Comparison of ENCODE assay signal across 8 cellular contexts in the genomic region with DNA sequence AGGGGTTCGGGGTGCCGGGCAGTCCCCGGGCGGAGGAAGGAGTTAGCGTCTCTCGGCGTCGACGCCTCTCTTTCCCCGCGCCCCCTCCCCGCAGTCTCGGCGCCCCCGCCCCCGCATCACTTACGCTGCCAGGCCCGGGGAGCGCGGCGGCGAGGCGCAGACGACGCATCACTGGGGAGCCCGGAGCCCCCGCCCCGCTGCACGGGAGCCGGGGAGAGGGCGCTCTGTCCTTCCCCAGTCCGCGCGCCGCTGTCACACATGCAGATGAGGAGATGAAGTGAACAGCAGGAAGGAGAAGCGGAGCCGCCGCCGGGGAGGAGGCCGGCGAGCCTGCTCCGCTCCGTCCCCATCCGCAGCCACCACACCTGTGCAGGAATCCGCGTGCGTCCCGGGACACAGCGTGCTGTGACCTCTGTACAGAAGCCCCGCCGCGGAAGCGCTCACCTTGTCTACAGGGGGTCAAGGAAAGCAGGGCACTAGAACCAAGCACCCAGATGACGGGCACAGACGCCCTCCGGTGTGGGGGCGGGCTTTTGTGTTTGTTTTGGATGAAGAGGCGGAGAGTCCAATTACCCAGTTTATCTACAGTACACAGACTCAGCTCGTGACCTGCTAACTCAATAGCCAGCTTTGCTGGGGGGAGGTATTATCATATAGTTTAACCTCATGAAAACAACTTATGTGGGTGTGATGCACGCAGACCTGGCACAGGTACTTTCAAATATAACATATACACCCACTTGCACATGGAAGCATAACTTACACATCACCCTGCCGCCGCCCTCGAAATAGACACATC. TPM values are rescaled to one million over a fixed set of nuclear protein-coding genes. Genes with fewer than 3 reads are reported as not detected.
DNase-seq lines count a peak whose midpoint lies in the region; ATAC-seq and TF ChIP-seq lines count a peak whose summit lies in the region.

No MANE protein-coding gene starts in this region.

- H3K4me1 Mint-ChIP-seq in endodermal cell: peaks cover 19% of the 10 kb centered on the region
- H3K4me1 Mint-ChIP-seq in natural killer cell treated with Interleukin-12 subunit alpha and Interleukin-12 subunit beta and Interleukin-15 and Interleukin-18, amount 100 ng/mL, for 72 hours (ENCODE audit: low read depth in 2 of 2): peaks cover 12 to 22% of the 10 kb centered on the region in 2 donors

- H3K27me3 ChIP-seq in endodermal cell (ENCODE audit: control insufficient read depth, insufficient read depth, low read length, poor library complexity, severe bottlenecking) (peaks cover 37% of the 10 kb centered on the region), tibial nerve (peaks cover 0 to 58% of the 10 kb centered on the region in 2 donors), PC-9 (ENCODE audit: insufficient read depth, low read depth) (peaks cover 13% of the 10 kb centered on the region)

- TF ChIP-seq CTCF in endodermal cell (conservative IDR thresholded peaks at IDR 0.05) (no peak), tibial nerve (IDR thresholded peaks at IDR 0.05) (no peak), PC-9 (conservative IDR thresholded peaks at IDR 0.05) (no peak)

- no peak overlapping the region for H3K9ac ChIP-seq in endodermal cell (ENCODE audit: extremely low read depth, low read length, poor library complexity, severe bottlenecking)

- no peaks in the 10 kb centered on the region for H3K36me3 ChIP-seq in endodermal cell (ENCODE audit: control insufficient read depth, insufficient read depth, low read length)
- H3K36me3 ChIP-seq in tibial nerve: no peaks in the 10 kb centered on the region
- H3K36me3 ChIP-seq in PC-9 (ENCODE audit: low read depth): no peaks in the 10 kb centered on the region

- peaks cover 72% of the 10 kb centered on the region for H3K27me3 Mint-ChIP-seq in endodermal cell (ENCODE audit: insufficient read depth)
- peaks cover 25 to 39% of the 10 kb centered on the region in 2 donors for H3K27me3 Mint-ChIP-seq in natural killer cell treated with Interleukin-12 subunit alpha and Interleukin-12 subunit beta and Interleukin-15 and Interleukin-18, amount 100 ng/mL, for 72 hours

- BruUV-seq in PC-9 (replicated peaks; lab: Mats Ljungman, UMichigan): no TSS peak

- H3K4me3 ChIP-seq in endodermal cell (ENCODE audit: low read length) (peak overlapping the region; percentile 76), tibial nerve (peak overlapping the region in 3 of 4 donors; percentile 21 to 48 (median 40)), PC-9 (no peak overlapping the region)

- peak overlapping the region; percentile 56 for H3K4me3 Mint-ChIP-seq in endodermal cell
- H3K4me3 Mint-ChIP-seq in natural killer cell treated with Interleukin-12 subunit alpha and Interleukin-12 subunit beta and Interleukin-15 and Interleukin-18, amount 100 ng/mL, for 72 hours: no peak overlapping the region

- H3K4me2 ChIP-seq in PC-9: no peak overlapping the region

- ATAC-seq in natural killer cell treated with Interleukin-12 subunit alpha and Interleukin-12 subunit beta and Interleukin-15 and Interleukin-18, amount 100 ng/mL, for 72 hours: peak; percentile 37 to 69
- no peak for ATAC-seq in HG03457 (IDR thresholded peaks at IDR 0.05; ENCODE audit: unreplicated experiment)

- H3K36me3 Mint-ChIP-seq in endodermal cell (ENCODE audit: low read depth): no peaks in the 10 kb centered on the region
- H3K36me3 Mint-ChIP-seq in natural killer cell treated with Interleukin-12 subunit alpha and Interleukin-12 subunit beta and Interleukin-15 and Interleukin-18, amount 100 ng/mL, for 72 hours: no peaks in the 10 kb centered on the region

- H3K27ac Mint-ChIP-seq in endodermal cell: no peak overlapping the region
- no peak overlapping the region for H3K27ac Mint-ChIP-seq in natural killer cell treated with Interleukin-12 subunit alpha and Interleukin-12 subunit beta and Interleukin-15 and Interleukin-18, amount 100 ng/mL, for 72 hours

- no peaks in the 10 kb centered on the region for H3K9me2 ChIP-seq in PC-9 (ENCODE audit: insufficient read depth)

- WGBS in endodermal cell (ENCODE audit: insufficient coverage in 1 of 2, insufficient read length in 1 of 2), 2 experiments: 7% methylated on average over 58 of the region's 63 CpGs; no CpG with 5 or more reads in 1 of the 2 experiments
- 12 to 40% methylated on average over 10 to 26 of the region's 63 CpGs for WGBS in tibial nerve, 2 donors

- intact Hi-C loops in PC-9 (cut with micrococcal nuclease; ENCODE audit: unreplicated experiment): no loop called here

- TF ChIP-seq POLR2A in tibial nerve (IDR thresholded peaks at IDR 0.05): no peak

- H2AFZ ChIP-seq in PC-9: no peak overlapping the region

- CTCF ChIA-PET in PC-9 (lab: Charles Lee): interaction anchor here (0.6 kb wide), 1 partner anchor 110 kb away, joined by 3 read pairs; no protein-coding TSS in a partner anchor

- H3K9me3 ChIP-seq in endodermal cell (ENCODE audit: control insufficient read depth, low read length) (no peaks in the 10 kb centered on the region), tibial nerve (no peaks in the 10 kb centered on the region), PC-9 (ENCODE audit: insufficient read depth, low read depth) (no peaks in the 10 kb centered on the region)

- no peak for TF ChIP-seq EP300 in tibial nerve (IDR thresholded peaks at IDR 0.05)

- no peaks in the 10 kb centered on the region for H3K9me3 Mint-ChIP-seq in endodermal cell
- H3K9me3 Mint-ChIP-seq in natural killer cell treated with Interleukin-12 subunit alpha and Interleukin-12 subunit beta and Interleukin-15 and Interleukin-18, amount 100 ng/mL, for 72 hours: no peaks in the 10 kb centered on the region

- no peaks in the 10 kb centered on the region for H4K20me1 ChIP-seq in PC-9 (ENCODE audit: insufficient read depth)

- H3K27ac ChIP-seq in endodermal cell (ENCODE audit: low read depth, low read length) (no peak overlapping the region), tibial nerve (no peak overlapping the region), PC-9 (no peak overlapping the region)

- H3F3A ChIP-seq in PC-9 (ENCODE audit: insufficient read depth, low read depth): no peaks in the 10 kb centered on the region

- H3K4me1 ChIP-seq in endodermal cell (ENCODE audit: control insufficient read depth, insufficient read depth, low read length) (peaks cover 5% of the 10 kb centered on the region), tibial nerve (peaks cover 0 to 16% (median 13%) of the 10 kb centered on the region in 4 donors), PC-9 (replicated peaks; ENCODE audit: insufficient read depth) (peaks cover 8% of the 10 kb centered on the region)

- no peaks in the 10 kb centered on the region for H3K79me2 ChIP-seq in PC-9 (ENCODE audit: low read depth)

- POLR2A ChIA-PET in PC-9 (lab: Charles Lee; ENCODE audit: unreplicated experiment): no interaction called here

- DNase-seq in NCI-H345 (lab: John Stamatoyannopoulos, UW): peak; percentile 50
- DNase-seq in NCI-H345 treated with DMSO at 0.1 percent for 48 hours (lab: John Stamatoyannopoulos, UW; ENCODE audit: unreplicated experiment): no peak
- DNase-seq in activated CD8-positive, alpha-beta memory T cell treated with anti-CD3 and anti-CD28 coated beads for 24 hours: peak; percentile 72
- peak; percentile 87 for DNase-seq in endodermal cell
- peak; percentile 67 for DNase-seq in natural killer cell treated with Interleukin-12 subunit alpha and Interleukin-12 subunit beta and Interleukin-15 and Interleukin-18, amount 100 ng/mL, for 72 hours (ENCODE audit: low spot score)
- DNase-seq in tibial nerve (ENCODE audit: low spot score in 2 of 2): no peak
- no peak for DNase-seq in PC-9

RNA-seq across cellular contexts. Expression of a gene that starts 12.5 kb away (rescaled TPM):
- total RNA-seq in endodermal cell: under 1 TPM; 0.38 to 0.53 TPM
- 14.6 TPM for polyA plus RNA-seq in endodermal cell (2013, experiment 1 of 2)
- 13.5 TPM for polyA plus RNA-seq in endodermal cell (2013, experiment 2 of 2)
- not detected for total RNA-seq in natural killer cell treated with Interleukin-12 subunit alpha and Interleukin-12 subunit beta and Interleukin-15 and Interleukin-18, amount 100 ng/mL, for 72 hours
- total RNA-seq in tibial nerve: 1 to 10 TPM; 4.1 to 5.5 (median 4.6) TPM
- total RNA-seq in PC-9 (2021): not detected in 2 replicates

RNA-seq across cellular contexts. Expression of a gene that starts 22.7 kb away (rescaled TPM):
- 10 to 100 TPM; 13.4 to 19.1 TPM for total RNA-seq in endodermal cell
- polyA plus RNA-seq in endodermal cell (2013, experiment 1 of 2): 21.8 TPM
- polyA plus RNA-seq in endodermal cell (2013, experiment 2 of 2): 21.0 TPM
- total RNA-seq in natural killer cell treated with Interleukin-12 subunit alpha and Interleukin-12 subunit beta and Interleukin-15 and Interleukin-18, amount 100 ng/mL, for 72 hours: 1 to 10 TPM; 1.0 to 2.5 TPM
- total RNA-seq in tibial nerve: 1 to 10 TPM in 3 of 4 donors, under 1 TPM in 1; 0.60 to 5.3 (median 2.7) TPM
- 3.8 and 3.9 TPM in 2 replicates for total RNA-seq in PC-9 (2021)

Comparison
In these comparisons a context has a peak if more than half of its experiments do, and no peak if none do; other contexts are left out.
1. DNase-seq: peak in NCI-H345 (single experiment), activated CD8-positive, alpha-beta memory T cell treated with anti-CD3 and anti-CD28 coated beads for 24 hours (single experiment), endodermal cell (single experiment) and natural killer cell treated with Interleukin-12 subunit alpha and Interleukin-12 subunit beta and Interleukin-15 and Interleukin-18, amount 100 ng/mL, for 72 hours (single experiment); none in NCI-H345 treated with DMSO at 0.1 percent for 48 hours (single experiment), tibial nerve (0 of 2) and PC-9 (0 of 2).